In genomic region chr6:3023663-3024483, GRCh38 we compare ENCODE assay signal across 1 cellular context.
A peak's percentile ranks its signal among the peaks of the same experiment; 100 is the strongest.
TF ChIP-seq lines count a peak whose summit lies in the region.

No MANE protein-coding gene starts in this region.

TF ChIP-seq in K562, 482 proteins besides CTCF, POLR2A, EP300 and RAD21 (continued from another document and continues in another):
- peak; percentile 6 for TF ChIP-seq PRDM10 (IDR thresholded peaks at IDR 0.05; ENCODE audit: partially characterized antibody)
- TF ChIP-seq MLLT1 (IDR thresholded peaks at IDR 0.05): peak; percentile 94 to 97
- TF ChIP-seq COPS2 (conservative IDR thresholded peaks at IDR 0.05): no peak
- no peak for TF ChIP-seq RUNX1 (IDR thresholded peaks at IDR 0.05; ENCODE audit: low read depth)
- TF ChIP-seq SETDB1 (IDR thresholded peaks at IDR 0.05; ENCODE audit: low read length): peak; percentile 66
- peak; percentile 32; the same call in 1 of the 2 replicates for TF ChIP-seq GATA2 (CRISPR knock-in tag; IDR thresholded peaks at IDR 0.05)
- TF ChIP-seq ZNF586 (CRISPR knock-in tag; conservative IDR thresholded peaks at IDR 0.05): no peak
- no peak for TF ChIP-seq HSF4 (CRISPR knock-in tag; IDR thresholded peaks at IDR 0.05; ENCODE audit: borderline replicate concordance)
- TF ChIP-seq ZNF507 (tag; conservative IDR thresholded peaks at IDR 0.05): no peak
- peak; percentile 78; the same call in 1 of the 2 replicates for TF ChIP-seq PHF8 (IDR thresholded peaks at IDR 0.05; ENCODE audit: borderline replicate concordance, low read length)
- no peak for TF ChIP-seq TCFL5 (CRISPR knock-in tag; conservative IDR thresholded peaks at IDR 0.05)
- peak; percentile 14; the same call in 1 of the 2 replicates for TF ChIP-seq GATAD2B (IDR thresholded peaks at IDR 0.05; ENCODE audit: borderline replicate concordance)
- TF ChIP-seq RREB1 (CRISPR knock-in tag; IDR thresholded peaks at IDR 0.05): no peak; the same call in 1 of the 2 replicates
- TF ChIP-seq PCBP2 (IDR thresholded peaks at IDR 0.05; ENCODE audit: low read depth, low read length, poor library complexity, severe bottlenecking): no peak
- peak; percentile 63; the same call in 1 of the 2 replicates for TF ChIP-seq ZNF76 (CRISPR knock-in tag; IDR thresholded peaks at IDR 0.05; ENCODE audit: borderline replicate concordance)
- TF ChIP-seq MNT (conservative IDR thresholded peaks at IDR 0.05): peak; percentile 93 to 97
- TF ChIP-seq ZNF253 (CRISPR knock-in tag; conservative IDR thresholded peaks at IDR 0.05): 0 out of 2 replicates have a peak, but pooled peaks have one; percentile 52
- TF ChIP-seq E2F1 (CRISPR knock-in tag; IDR thresholded peaks at IDR 0.05): no peak
- no peak for TF ChIP-seq JUNB (CRISPR knock-in tag; conservative IDR thresholded peaks at IDR 0.05)
- TF ChIP-seq GABPA (tag; conservative IDR thresholded peaks at IDR 0.05; ENCODE audit: low read depth): peak; percentile 92
- TF ChIP-seq HNRNPLL (IDR thresholded peaks at IDR 0.05; ENCODE audit: low read depth, low read length, poor library complexity, severe bottlenecking): no peak
- no peak for TF ChIP-seq IFI16 (CRISPR knock-in tag; IDR thresholded peaks at IDR 0.05)
- TF ChIP-seq SREBF1 (IDR thresholded peaks at IDR 0.05; ENCODE audit: borderline replicate concordance, low read depth, low read length): no peak
- peak; percentile 83 for TF ChIP-seq ZNF583 (CRISPR knock-in tag; IDR thresholded peaks at IDR 0.05)
- TF ChIP-seq ELF2 (CRISPR knock-in tag; IDR thresholded peaks at IDR 0.05): peak; percentile 68; the same call in 1 of the 2 replicates
- peak; percentile 91 for TF ChIP-seq ATF7 (IDR thresholded peaks at IDR 0.05)
- TF ChIP-seq BRF2 (IDR thresholded peaks at IDR 0.05; ENCODE audit: borderline replicate concordance, insufficient read depth, insufficient read length): no peak
- TF ChIP-seq E4F1 (CRISPR knock-in tag; IDR thresholded peaks at IDR 0.05; ENCODE audit: borderline replicate concordance): peak; percentile 54; the same call in 1 of the 2 replicates
- TF ChIP-seq RERE (CRISPR knock-in tag; IDR thresholded peaks at IDR 0.05; ENCODE audit: borderline replicate concordance): 0 out of 2 replicates have a peak, but pooled peaks have one; percentile 56
- TF ChIP-seq CCAR2 (IDR thresholded peaks at IDR 0.05; ENCODE audit: low read depth, low read length): no peak
